8 cellular contexts compared by ENCODE assay signal in the genomic region with DNA sequence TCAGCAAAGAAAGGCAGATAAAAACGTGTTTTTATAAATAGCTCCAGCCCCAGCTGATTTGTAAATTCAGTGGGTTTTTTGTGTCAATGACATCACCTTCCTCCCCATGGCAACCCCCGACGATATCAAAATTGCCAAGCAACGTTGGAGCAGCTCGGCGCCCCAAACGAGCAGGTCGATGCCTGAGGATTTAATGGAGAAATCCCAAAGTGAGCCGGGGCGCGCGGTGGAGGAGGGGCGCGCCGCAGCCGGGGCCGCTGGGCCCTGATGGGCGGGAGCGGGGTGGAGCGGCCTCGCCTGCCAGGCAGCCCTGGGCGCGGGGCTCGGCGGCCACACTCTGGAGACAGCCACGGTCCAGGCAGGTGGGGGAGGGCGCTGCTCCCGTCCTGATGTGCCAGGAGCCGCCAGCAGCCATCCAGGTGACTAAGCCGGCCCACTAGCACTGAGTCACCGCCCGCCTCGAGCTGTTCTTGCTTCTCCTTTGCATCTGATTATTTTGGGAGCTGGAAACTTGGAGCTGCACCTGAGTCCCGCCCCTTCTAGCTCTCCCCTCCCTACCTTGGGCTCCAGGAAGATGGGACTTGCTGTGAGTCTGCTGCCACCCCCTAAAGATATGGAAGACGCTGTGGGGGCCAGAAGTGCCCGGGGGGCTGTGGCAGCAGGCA. TPM values are rescaled to one million over a fixed set of nuclear protein-coding genes. Genes with fewer than 3 reads are reported as not detected.
DNase-seq lines count a peak whose midpoint lies in the region; ATAC-seq and TF ChIP-seq lines count a peak whose summit lies in the region.

A gene (plus strand): TSS at position 137 of the 665 bp plus-strand sequence. CDS start 25,723 bp downstream, outside the sequence.

- H3K27ac ChIP-seq in adrenal gland (peak within 1 kb of the TSS in 2 of 5 donors; percentile 47 to 49), right cardiac atrium (ENCODE audit: low read length) (no peak within 1 kb of the TSS), rectal smooth muscle tissue (ENCODE audit: low read depth, low read length) (no peak within 1 kb of the TSS)

- no peak for TF ChIP-seq CTCF in adrenal gland (IDR thresholded peaks at IDR 0.05)

- H3K27me3 ChIP-seq in adrenal gland (no peaks in the 10 kb centered on the region), right cardiac atrium (ENCODE audit: control insufficient read depth, insufficient read depth) (no peaks in the 10 kb centered on the region), rectal smooth muscle tissue (ENCODE audit: control insufficient read depth, insufficient read depth, low read length) (no peaks in the 10 kb centered on the region)

- H3K9me3 Mint-ChIP-seq in activated T-helper 1 cell treated with anti-CD3 and anti-CD28 coated beads, Interleukin-12 subunit alpha, Interleukin-12 subunit beta, Interleukin-2, Interleukin-4 antibody, amounts not matched to agents 30 ng/mL and 10 ng/mL and 1 ng/mL, durations not matched to agents 14 hours and 24 hours and 36 hours, result no peaks in the 10 kb centered on the region

- intact Hi-C loops in adrenal gland (cut with DNase I) (no loop called here), right cardiac atrium (cut with DNase I) (no loop called here)
- intact Hi-C loops in activated T-helper 1 cell treated with anti-CD3 and anti-CD28 coated beads, Interleukin-12 subunit alpha, Interleukin-12 subunit beta, Interleukin-2, Interleukin-4 antibody, amounts not matched to agents 30 ng/mL and 10 ng/mL and 1 ng/mL, durations not matched to agents 14 hours and 24 hours and 36 hours (cut with micrococcal nuclease), result no loop called here

- H3K27ac Mint-ChIP-seq in activated T-helper 1 cell treated with anti-CD3 and anti-CD28 coated beads, Interleukin-12 subunit alpha, Interleukin-12 subunit beta, Interleukin-2, Interleukin-4 antibody, amounts not matched to agents 30 ng/mL and 10 ng/mL and 1 ng/mL, durations not matched to agents 14 hours and 24 hours and 36 hours, result no peak within 1 kb of the TSS

- DNase-seq in activated CD4-positive, alpha-beta T cell treated with anti-CD3 and anti-CD28 coated beads for 4 hours, result peak; percentile 20 to 25
- no peak for DNase-seq in activated CD4-positive, alpha-beta T cell treated with anti-CD3 and anti-CD28 coated beads, Interleukin-2, amount 50 U/mL, for 1 hour
- DNase-seq in NCI-H460 (ENCODE audit: extremely low read depth, low read depth), result peak; percentile 15
- peak; percentile 71 to 89 (median 79) for DNase-seq in adrenal gland
- DNase-seq in right cardiac atrium, result peak in 2 of 3 donors; percentile 67 to 73
- DNase-seq in activated T-helper 1 cell treated with anti-CD3 and anti-CD28 coated beads, Interleukin-12 subunit alpha, Interleukin-12 subunit beta, Interleukin-2, Interleukin-4 antibody, amounts not matched to agents 30 ng/mL and 10 ng/mL and 1 ng/mL, durations not matched to agents 14 hours and 24 hours and 36 hours (ENCODE audit: low spot score), result no peak

- peaks cover 4% of the 10 kb centered on the region for H3K4me1 Mint-ChIP-seq in activated T-helper 1 cell treated with anti-CD3 and anti-CD28 coated beads, Interleukin-12 subunit alpha, Interleukin-12 subunit beta, Interleukin-2, Interleukin-4 antibody, amounts not matched to agents 30 ng/mL and 10 ng/mL and 1 ng/mL, durations not matched to agents 14 hours and 24 hours and 36 hours (ENCODE audit: low read depth)

- H3K4me3 Mint-ChIP-seq in activated T-helper 1 cell treated with anti-CD3 and anti-CD28 coated beads, Interleukin-12 subunit alpha, Interleukin-12 subunit beta, Interleukin-2, Interleukin-4 antibody, amounts not matched to agents 30 ng/mL and 10 ng/mL and 1 ng/mL, durations not matched to agents 14 hours and 24 hours and 36 hours, result no peak within 1 kb of the TSS

- TF ChIP-seq POLR2A in adrenal gland (IDR thresholded peaks at IDR 0.05), result no peak

- H3K36me3 ChIP-seq in adrenal gland (replicated peaks in 1 of 2) (no peaks in the 10 kb centered on the region), rectal smooth muscle tissue (ENCODE audit: control insufficient read depth, insufficient read depth, low read length) (no peaks in the 10 kb centered on the region)

- peaks cover 19% of the 10 kb centered on the region for H3K27me3 Mint-ChIP-seq in activated T-helper 1 cell treated with anti-CD3 and anti-CD28 coated beads, Interleukin-12 subunit alpha, Interleukin-12 subunit beta, Interleukin-2, Interleukin-4 antibody, amounts not matched to agents 30 ng/mL and 10 ng/mL and 1 ng/mL, durations not matched to agents 14 hours and 24 hours and 36 hours (ENCODE audit: insufficient read depth)

- H3K36me3 Mint-ChIP-seq in activated T-helper 1 cell treated with anti-CD3 and anti-CD28 coated beads, Interleukin-12 subunit alpha, Interleukin-12 subunit beta, Interleukin-2, Interleukin-4 antibody, amounts not matched to agents 30 ng/mL and 10 ng/mL and 1 ng/mL, durations not matched to agents 14 hours and 24 hours and 36 hours (ENCODE audit: low read depth), result no peaks in the 10 kb centered on the region

- ATAC-seq in right cardiac atrium (peak; percentile 76 to 78), HG02840 (IDR thresholded peaks at IDR 0.05; ENCODE audit: low FRiP score, unreplicated experiment) (no peak)

- no peak within 1 kb of the TSS for H3K9ac ChIP-seq in rectal smooth muscle tissue (ENCODE audit: low read length)

- H3K4me1 ChIP-seq in adrenal gland (replicated peaks in 1 of 2) (peaks cover 0 to 8% of the 10 kb centered on the region in 2 donors), right cardiac atrium (ENCODE audit: control insufficient read depth, insufficient read depth, low read length) (no peaks in the 10 kb centered on the region), rectal smooth muscle tissue (ENCODE audit: control insufficient read depth, insufficient read depth, low read length) (no peaks in the 10 kb centered on the region)

- H3K4me3 ChIP-seq in adrenal gland (peak within 1 kb of the TSS in 1 of 4 donors; percentile 48), right cardiac atrium (ENCODE audit: low read length) (peak within 1 kb of the TSS; percentile 15), rectal smooth muscle tissue (ENCODE audit: low read length) (peak within 1 kb of the TSS; percentile 35)

- WGBS in adrenal gland, 4 donors, result 0 to 4% (median 3%) methylated on average over 8 to 36 of the region's 36 CpGs
- WGBS in right cardiac atrium, result 3% methylated on average over 36 of the region's 36 CpGs

- H3K9me3 ChIP-seq in adrenal gland (replicated peaks in 1 of 3) (no peaks in the 10 kb centered on the region), right cardiac atrium (ENCODE audit: control insufficient read depth, low read length) (no peaks in the 10 kb centered on the region)

RNA-seq across cellular contexts. Expression of the gene that starts here (rescaled TPM):
- 1.6 TPM in 1 of 2 replicates, not detected in the other for total RNA-seq in NCI-H460 (2014; rRNA removed; shearing (Covaris generic))
- polyA plus RNA-seq in NCI-H460 (2014; cell fraction: nucleus; rRNA removed), result 0.16 and 1.8 TPM in 2 replicates
- 10 to 100 TPM in 6 of 8 donors, 1 to 10 TPM in 2; 5.8 to 31.0 (median 18.9) TPM for total RNA-seq in adrenal gland
- 10 to 100 TPM in 1 of 3 donors, 1 to 10 TPM in 2; 4.9 to 11.3 (median 6.0) TPM for polyA plus RNA-seq in adrenal gland
- total RNA-seq in right cardiac atrium, result 10 to 100 TPM in 3 of 4 donors, 1 to 10 TPM in 1; 9.2 to 22.6 (median 16.8) TPM
- polyA plus RNA-seq in right cardiac atrium, result 13.0 TPM
- 0.26 and 0.78 TPM in 2 replicates for total RNA-seq in activated T-helper 1 cell treated with anti-CD3 and anti-CD28 coated beads, Interleukin-12 subunit alpha, Interleukin-12 subunit beta, Interleukin-2, Interleukin-4 antibody, amounts not matched to agents 30 ng/mL and 10 ng/mL and 1 ng/mL, durations not matched to agents 14 hours and 24 hours and 36 hours

Comparison
In these comparisons a context has a peak if more than half of its experiments do, and no peak if none do; other contexts are left out.
1. DNase-seq: peak in activated CD4-positive, alpha-beta T cell treated with anti-CD3 and anti-CD28 coated beads for 4 hours (2 of 2), NCI-H460 (single experiment), adrenal gland (7 of 7) and right cardiac atrium (2 of 3); none in activated CD4-positive, alpha-beta T cell treated with anti-CD3 and anti-CD28 coated beads, Interleukin-2, amount 50 U/mL, for 1 hour (single experiment) and activated T-helper 1 cell treated with anti-CD3 and anti-CD28 coated beads, Interleukin-12 subunit alpha, Interleukin-12 subunit beta, Interleukin-2, Interleukin-4 antibody, amounts not matched to agents 30 ng/mL and 10 ng/mL and 1 ng/mL, durations not matched to agents 14 hours and 24 hours and 36 hours (single experiment).